In the genomic region with DNA sequence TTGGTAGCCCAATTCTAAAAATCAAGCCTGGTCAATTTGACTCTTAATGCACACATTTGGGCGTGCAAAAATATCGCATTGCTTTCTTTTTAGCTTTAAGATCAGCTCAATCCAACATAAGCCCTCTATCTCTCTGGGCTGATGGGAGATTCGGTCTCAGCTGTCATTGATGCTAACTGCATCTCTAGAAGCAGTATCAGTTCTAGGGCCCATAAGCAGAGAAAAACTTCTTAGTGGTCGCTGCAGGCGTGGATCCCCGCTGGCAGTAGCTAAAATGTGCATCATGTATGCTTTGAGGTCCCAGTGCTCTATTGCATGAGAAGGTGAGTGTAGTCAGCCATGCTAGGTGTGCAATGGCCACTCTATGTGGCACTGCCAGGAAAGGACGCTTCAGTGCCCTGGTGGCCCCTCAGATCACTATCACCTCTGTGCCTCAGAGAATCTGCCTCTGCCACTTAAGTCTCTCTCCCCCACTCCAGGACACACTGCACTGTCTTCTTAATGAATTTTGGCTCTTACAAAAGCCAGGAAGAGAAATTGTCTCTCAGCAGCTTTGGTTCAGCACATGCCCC, we compare ENCODE assay signal across 19 cellular contexts.
A peak's percentile ranks its signal among the peaks of the same experiment; 100 is the strongest.
DNase-seq lines count a peak whose midpoint lies in the region; ATAC-seq and TF ChIP-seq lines count a peak whose summit lies in the region.
"Had no signal": no experiment of that assay in that cellular context is flagged by ENCODE, and none has a peak within 500 bp of the region (broad histone marks: within the 10 kb centered on the region; RNA-seq: fewer than 3 reads in every experiment).

No MANE protein-coding gene starts in this region.

- no peaks in the 10 kb centered on the region for H3K36me3 Mint-ChIP-seq in neural crest cell (ENCODE audit: low read depth)
- H3K36me3 Mint-ChIP-seq in stimulated activated naive B cell treated with anti-CD40 and anti-IgM and Interleukin-4, amounts not matched to agents 10 μg/mL and 1 μg/mL and 100 μg/mL, for 72 hours, result no peaks in the 10 kb centered on the region
- H3K36me3 Mint-ChIP-seq: CD4-positive, CD25-positive, alpha-beta regulatory T cell had no signal

- H3K27me3 ChIP-seq in right cardiac atrium (ENCODE audit: control insufficient read depth, insufficient read depth) (no peaks in the 10 kb centered on the region), WERI-Rb-1 (ENCODE audit: insufficient read depth, low read depth, severe bottlenecking) (no peaks in the 10 kb centered on the region), mammary epithelial cell (ENCODE audit: insufficient read depth, low read length) (no peaks in the 10 kb centered on the region)
- H3K27me3 ChIP-seq: BLaER1, MG63 had no signal

- no peak overlapping the region for H3K9ac ChIP-seq in mammary epithelial cell (ENCODE audit: insufficient read depth, low read length)
- H3K9ac ChIP-seq: BLaER1 had no signal

- H3K4me2 ChIP-seq in mammary epithelial cell (ENCODE audit: insufficient read depth, low read depth, low read length), result no peak overlapping the region
- H3K4me2 ChIP-seq: BLaER1 had no signal

- dilution Hi-C loops in mammary epithelial cell (cut with HindIII; ENCODE audit: low sequenced_read_pairs), result no loop called here

- TF ChIP-seq CTCF in WERI-Rb-1 (IDR thresholded peaks at IDR 0.05; ENCODE audit: low read depth, low read length), result no peak
- TF ChIP-seq CTCF in neural crest cell (conservative IDR thresholded peaks at IDR 0.05), result no peak
- no peak for TF ChIP-seq CTCF in mammary epithelial cell (conservative IDR thresholded peaks at IDR 0.05 in 1 of 2, IDR thresholded peaks at IDR 0.05 in 1 of 2; ENCODE audit: extremely low read depth in 1 of 2, insufficient read depth in 1 of 2, low read depth in 1 of 2, low read length in 2 of 2)

- BruUV-seq in mammary epithelial cell (replicated peaks; lab: Mats Ljungman, UMichigan), result no TSS peak

- no peaks in the 10 kb centered on the region for H3K9me3 Mint-ChIP-seq in neural crest cell
- H3K9me3 Mint-ChIP-seq in stimulated activated naive B cell treated with anti-CD40 and anti-IgM and Interleukin-4, amounts not matched to agents 10 μg/mL and 1 μg/mL and 100 μg/mL, for 72 hours, result peaks cover 0 to 6% of the 10 kb centered on the region in 2 donors

- H3K36me3 ChIP-seq in WERI-Rb-1 (no peaks in the 10 kb centered on the region), mammary epithelial cell (ENCODE audit: insufficient read depth, low read length) (no peaks in the 10 kb centered on the region)
- H3K36me3 ChIP-seq: BLaER1, MG63 had no signal

- no peaks in the 10 kb centered on the region for H3K79me2 ChIP-seq in mammary epithelial cell (ENCODE audit: insufficient read depth, low read length)

- 85% methylated on average over 7 of the region's 7 CpGs for WGBS in right cardiac atrium
- 87% methylated on average over 7 of the region's 7 CpGs for WGBS in mammary epithelial cell (ENCODE audit: low coverage, missing lambda C conversion rate)

- in situ Hi-C loops in mammary epithelial cell (cut with MboI; ENCODE audit: low sequenced_read_pairs in 2 of 2), result no loop called here

- H3K4me1 ChIP-seq in right cardiac atrium (ENCODE audit: control insufficient read depth, insufficient read depth, low read length) (no peaks in the 10 kb centered on the region), mammary epithelial cell (ENCODE audit: insufficient read depth, low read length) (no peaks in the 10 kb centered on the region)

- H2AFZ ChIP-seq in mammary epithelial cell (ENCODE audit: low read depth, low read length), result no peak overlapping the region

- H3K27me3 Mint-ChIP-seq in neural crest cell (ENCODE audit: low read depth), result no peaks in the 10 kb centered on the region
- H3K27me3 Mint-ChIP-seq in stimulated activated naive B cell treated with anti-CD40 and anti-IgM and Interleukin-4, amounts not matched to agents 10 μg/mL and 1 μg/mL and 100 μg/mL, for 72 hours, result peaks cover 0 to 8% of the 10 kb centered on the region in 2 donors

- no peaks in the 10 kb centered on the region for H4K20me1 ChIP-seq in mammary epithelial cell (ENCODE audit: insufficient read depth, low read length)
- H4K20me1 ChIP-seq: BLaER1 had no signal

- peaks cover 13% of the 10 kb centered on the region for H3K4me1 Mint-ChIP-seq in neural crest cell
- H3K4me1 Mint-ChIP-seq in stimulated activated naive B cell treated with anti-CD40 and anti-IgM and Interleukin-4, amounts not matched to agents 10 μg/mL and 1 μg/mL and 100 μg/mL, for 72 hours, result peaks cover 0 to 4% of the 10 kb centered on the region in 2 donors

- H3K27ac ChIP-seq in right cardiac atrium (ENCODE audit: low read length), result no peak overlapping the region
- no peak overlapping the region for H3K27ac ChIP-seq in WERI-Rb-1
- H3K27ac ChIP-seq in substantia nigra (ENCODE audit: low read depth, low read length, poor library complexity, severe bottlenecking), result no peak overlapping the region
- no peak overlapping the region for H3K27ac ChIP-seq in mammary epithelial cell (ENCODE audit: insufficient read depth, low read depth, low read length)
- H3K27ac ChIP-seq: BLaER1 had no signal

- CTCF ChIA-PET in mammary epithelial cell (lab: Charles Lee; ENCODE audit: low non-redundant PET), result no interaction called here

- intact Hi-C loops in cardiac septum (cut with DNase I) (no loop called here), right cardiac atrium (cut with DNase I) (no loop called here), mammary epithelial cell (cut with micrococcal nuclease) (no loop called here)

- DNase-seq in cardiac septum (ENCODE audit: low spot score), result peak; percentile 59
- DNase-seq in right cardiac atrium, result no peak
- no peak for DNase-seq in WERI-Rb-1
- no peak for DNase-seq in neural crest cell (ENCODE audit: low read depth, low spot score)
- no peak for DNase-seq in stimulated activated naive B cell treated with anti-CD40 and anti-IgM and Interleukin-4, amounts not matched to agents 10 μg/mL and 1 μg/mL and 100 μg/mL, for 72 hours
- no peak for DNase-seq in NOMO-1 treated with dmso at 0.1 percent for 144 hours (lab: John Stamatoyannopoulos, UW; ENCODE audit: unreplicated experiment)
- no peak for DNase-seq in substantia nigra (lab: John Stamatoyannopoulos, UW)
- no peak for DNase-seq in mammary epithelial cell
- DNase-seq: CD4-positive, CD25-positive, alpha-beta regulatory T cell; COR-L47; DMS53; HCEC 1CT; KG1; MG63; NCI-H2029; NCI-H446; NCI-H774; SIG-M5 had no signal

- H3K4me3 Mint-ChIP-seq in neural crest cell, result no peak overlapping the region
- H3K4me3 Mint-ChIP-seq in stimulated activated naive B cell treated with anti-CD40 and anti-IgM and Interleukin-4, amounts not matched to agents 10 μg/mL and 1 μg/mL and 100 μg/mL, for 72 hours, result no peak overlapping the region
- H3K4me3 Mint-ChIP-seq: CD4-positive, CD25-positive, alpha-beta regulatory T cell had no signal

- H3K9me3 ChIP-seq in right cardiac atrium (ENCODE audit: control insufficient read depth, low read length), result no peaks in the 10 kb centered on the region
- H3K9me3 ChIP-seq in WERI-Rb-1 (ENCODE audit: severe bottlenecking), result no peaks in the 10 kb centered on the region
- no peaks in the 10 kb centered on the region for H3K9me3 ChIP-seq in mammary epithelial cell (replicated peaks; ENCODE audit: insufficient read depth, low read length)
- H3K9me3 ChIP-seq: MG63 had no signal

- no peak overlapping the region for H3K4me3 ChIP-seq in right cardiac atrium (ENCODE audit: low read length)
- peak overlapping the region; percentile 27 for H3K4me3 ChIP-seq in WERI-Rb-1 (ENCODE audit: low read depth, low read length)
- no peak overlapping the region for H3K4me3 ChIP-seq in mammary epithelial cell (replicated peaks in 1 of 3; ENCODE audit: insufficient read depth in 1 of 3, low read depth in 2 of 3, low read length in 3 of 3)
- H3K4me3 ChIP-seq: BLaER1, MG63 had no signal

- ATAC-seq in right cardiac atrium, result no peak
- peak in 1 of 2 donors; percentile 48 for ATAC-seq in stimulated activated naive B cell treated with anti-CD40 and anti-IgM and Interleukin-4, amounts not matched to agents 10 μg/mL and 1 μg/mL and 100 μg/mL, for 72 hours (replicated peaks)

- H3K27ac Mint-ChIP-seq in neural crest cell (ENCODE audit: unreplicated experiment), result peak overlapping the region; percentile 61
- peak overlapping the region; percentile 49 for H3K27ac Mint-ChIP-seq in stimulated activated naive B cell treated with anti-CD40 and anti-IgM and Interleukin-4, amounts not matched to agents 10 μg/mL and 1 μg/mL and 100 μg/mL, for 72 hours
- H3K27ac Mint-ChIP-seq: CD4-positive, CD25-positive, alpha-beta regulatory T cell had no signal
